ENCODE assay signal across 15 cellular contexts in genomic region chr5:163893301-163893700, GRCh38.
DNase-seq lines count a peak whose midpoint lies in the region; ATAC-seq, FAIRE-seq and TF ChIP-seq lines count a peak whose summit lies in the region.
"Had no signal": no experiment of that assay in that cellular context is flagged by ENCODE, and none has a peak within 500 bp of the region (broad histone marks: within the 10 kb centered on the region; RNA-seq: fewer than 3 reads in every experiment).

No MANE protein-coding gene starts in this region.

- H3K4me2 ChIP-seq in astrocyte (ENCODE audit: low read length), result no peak overlapping the region

- H3K27ac ChIP-seq in astrocyte (ENCODE audit: low read depth, low read length), result no peak overlapping the region
- no peak overlapping the region for H3K27ac ChIP-seq in upper lobe of left lung
- H3K27ac ChIP-seq: 22Rv1 had no signal

- H3K4me3 Mint-ChIP-seq in astrocyte (ENCODE audit: unreplicated experiment), result no peak overlapping the region

- peak; percentile 5 for FAIRE-seq in astrocyte (lab: Jason Lieb, UNC)

- H3K27ac Mint-ChIP-seq in astrocyte (ENCODE audit: unreplicated experiment), result no peak overlapping the region

- H4K20me1 ChIP-seq in astrocyte (ENCODE audit: insufficient read depth, low read length), result no peaks in the 10 kb centered on the region
- H4K20me1 ChIP-seq: BLaER1 treated with 17β-estradiol and CSF1 and Interleukin-3, amounts not matched to agents 10 nM and 100 nM had no signal

- no peak overlapping the region for H3K9ac ChIP-seq in astrocyte (ENCODE audit: low read length)
- H3K9ac ChIP-seq: BLaER1 treated with 17β-estradiol and CSF1 and Interleukin-3, amounts not matched to agents 10 nM and 100 nM had no signal

- H3K36me3 Mint-ChIP-seq in astrocyte (ENCODE audit: low read depth, unreplicated experiment), result no peaks in the 10 kb centered on the region

- H3K79me2 ChIP-seq in astrocyte (ENCODE audit: insufficient read depth, low read length), result no peaks in the 10 kb centered on the region

- 81 to 93% methylated on average over 2 of the region's 2 CpGs for WGBS in upper lobe of left lung, 2 donors

- peaks cover 13% of the 10 kb centered on the region for H3K4me1 Mint-ChIP-seq in astrocyte (ENCODE audit: low read depth, unreplicated experiment)

- H3K36me3 ChIP-seq in astrocyte (ENCODE audit: insufficient read depth, low read length) (no peaks in the 10 kb centered on the region), upper lobe of left lung (no peaks in the 10 kb centered on the region)
- H3K36me3 ChIP-seq: BLaER1 treated with 17β-estradiol and CSF1 and Interleukin-3, amounts not matched to agents 10 nM and 100 nM; HAP-1 had no signal

- no peak for ATAC-seq in upper lobe of left lung (ENCODE audit: low FRiP score in 2 of 2)
- ATAC-seq in GM21529 (IDR thresholded peaks at IDR 0.05; ENCODE audit: unreplicated experiment), result no peak
- ATAC-seq: Panc1 had no signal

- H3K27me3 ChIP-seq in astrocyte (ENCODE audit: insufficient read depth, low read length), result no peaks in the 10 kb centered on the region
- H3K27me3 ChIP-seq in upper lobe of left lung, result no peaks in the 10 kb centered on the region
- H3K27me3 ChIP-seq: BLaER1 treated with 17β-estradiol and CSF1 and Interleukin-3, amounts not matched to agents 10 nM and 100 nM had no signal

- H3K4me3 ChIP-seq in astrocyte (ENCODE audit: insufficient read depth, low read depth, low read length), result no peak overlapping the region
- no peak overlapping the region for H3K4me3 ChIP-seq in fibroblast of mammary gland (ENCODE audit: control insufficient read depth, low read depth, low read length)
- no peak overlapping the region for H3K4me3 ChIP-seq in skeletal muscle cell (ENCODE audit: low read depth, low read length)
- no peak overlapping the region for H3K4me3 ChIP-seq in upper lobe of left lung
- H3K4me3 ChIP-seq: BLaER1 treated with 17β-estradiol and CSF1 and Interleukin-3, amounts not matched to agents 10 nM and 100 nM; HAP-1 had no signal

- no peak for TF ChIP-seq EP300 in upper lobe of left lung (IDR thresholded peaks at IDR 0.05)

- TF ChIP-seq POLR2A in upper lobe of left lung (IDR thresholded peaks at IDR 0.05), result no peak

- DNase-seq in NOMO-1 treated with DMSO at 0.1 percent for 48 hours (lab: John Stamatoyannopoulos, UW; ENCODE audit: unreplicated experiment), result peak; percentile 6
- DNase-seq in NOMO-1 treated with dmso at 0.1 percent for 144 hours (lab: John Stamatoyannopoulos, UW; ENCODE audit: unreplicated experiment), result no peak
- peak; percentile 42 for DNase-seq in astrocyte (ENCODE audit: low read depth)
- peak; percentile 87 for DNase-seq in fibroblast of mammary gland (ENCODE audit: low read depth)
- peak; percentile 66 for DNase-seq in skeletal muscle cell (ENCODE audit: low read depth)
- DNase-seq in effector CD4-positive, alpha-beta T cell, result no peak
- no peak for DNase-seq in upper lobe of left lung
- DNase-seq: EL, NCI-H1436 treated with DMSO at 0.1 percent for 48 hours, SHP77 had no signal

- peaks cover 6% of the 10 kb centered on the region for H3K9me3 Mint-ChIP-seq in astrocyte (ENCODE audit: unreplicated experiment)

- H2AFZ ChIP-seq in astrocyte (ENCODE audit: low read depth, low read length), result no peak overlapping the region

- no peaks in the 10 kb centered on the region for H3K27me3 Mint-ChIP-seq in astrocyte (ENCODE audit: low read depth, unreplicated experiment)

- no peaks in the 10 kb centered on the region for H3K4me1 ChIP-seq in astrocyte (ENCODE audit: insufficient read depth, low read length)
- no peaks in the 10 kb centered on the region for H3K4me1 ChIP-seq in upper lobe of left lung

- H3K9me3 ChIP-seq in astrocyte (ENCODE audit: insufficient read depth, low read depth, low read length) (no peaks in the 10 kb centered on the region), upper lobe of left lung (no peaks in the 10 kb centered on the region)
- H3K9me3 ChIP-seq: BLaER1 treated with 17β-estradiol and CSF1 and Interleukin-3, amounts not matched to agents 10 nM and 100 nM; HAP-1 had no signal

- TF ChIP-seq CTCF in astrocyte (IDR thresholded peaks at IDR 0.05; ENCODE audit: insufficient read depth, low read depth, low read length), result no peak
- no peak for TF ChIP-seq CTCF in fibroblast of mammary gland (conservative IDR thresholded peaks at IDR 0.05; ENCODE audit: control insufficient read depth, insufficient read depth, low read depth, low read length)
- no peak for TF ChIP-seq CTCF in upper lobe of left lung (IDR thresholded peaks at IDR 0.05)

Comparison
In these comparisons a context has a peak if more than half of its experiments do, and no peak if none do; other contexts are left out.
1. DNase-seq: peak in NOMO-1 treated with DMSO at 0.1 percent for 48 hours (single experiment), astrocyte (single experiment), fibroblast of mammary gland (single experiment) and skeletal muscle cell (single experiment); none in NOMO-1 treated with dmso at 0.1 percent for 144 hours (single experiment), effector CD4-positive, alpha-beta T cell (single experiment) and upper lobe of left lung (0 of 2).